Comparison of ENCODE assay signal across 17 cellular contexts in the genomic region with DNA sequence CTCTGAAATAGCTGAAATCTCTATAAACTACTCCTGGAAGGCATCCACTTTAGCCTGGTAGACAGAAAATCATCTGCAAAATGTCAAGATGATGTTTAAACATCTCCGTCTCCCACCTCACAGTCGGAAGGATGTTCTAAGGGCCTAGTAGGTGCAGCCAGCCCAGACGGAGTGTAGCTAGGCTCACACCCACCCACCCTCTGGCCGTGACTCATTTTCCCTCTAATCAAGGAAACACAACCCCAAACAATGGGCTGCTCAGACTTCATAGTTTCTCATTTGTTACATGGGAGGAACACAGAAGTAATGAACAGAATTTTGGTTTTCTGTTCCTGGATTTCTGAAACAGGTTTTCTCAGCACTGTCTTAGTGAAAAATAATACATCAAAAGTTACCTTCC.
A peak's percentile ranks its signal among the peaks of the same experiment; 100 is the strongest.
DNase-seq lines count a peak whose midpoint lies in the region; ATAC-seq, FAIRE-seq and TF ChIP-seq lines count a peak whose summit lies in the region.
"Had no signal": no experiment of that assay in that cellular context is flagged by ENCODE, and none has a peak within 500 bp of the region (broad histone marks: within the 10 kb centered on the region; RNA-seq: fewer than 3 reads in every experiment).

No MANE protein-coding gene starts in this region.

- intact Hi-C loops in breast epithelium (cut with DNase I; ENCODE audit: low total_unique reads), result no loop called here

- no peaks in the 10 kb centered on the region for H3K9me2 ChIP-seq in GM23248 (ENCODE audit: insufficient read depth)

- FAIRE-seq in astrocyte (lab: Jason Lieb, UNC), result no peak
- FAIRE-seq: A204.1, GM12878, HTR-8/SVneo had no signal

- in situ Hi-C loops in GM23248 (cut with MboI), result no loop called here

- no peaks in the 10 kb centered on the region for H3K79me2 ChIP-seq in GM23248 (ENCODE audit: insufficient read depth)
- no peaks in the 10 kb centered on the region for H3K79me2 ChIP-seq in astrocyte (ENCODE audit: insufficient read depth, low read length)

- H3K4me1 Mint-ChIP-seq in astrocyte (ENCODE audit: low read depth, unreplicated experiment), result no peaks in the 10 kb centered on the region
- H3K4me1 Mint-ChIP-seq: B cell had no signal

- H3K36me3 ChIP-seq in GM23248 (ENCODE audit: low read depth) (no peaks in the 10 kb centered on the region), astrocyte (ENCODE audit: insufficient read depth, low read length) (no peaks in the 10 kb centered on the region), subcutaneous abdominal adipose tissue (ENCODE audit: control insufficient read depth in 5 of 5, insufficient read depth in 5 of 5, low read length in 5 of 5) (no peaks in the 10 kb centered on the region), breast epithelium (no peaks in the 10 kb centered on the region)

- no peaks in the 10 kb centered on the region for H4K20me1 ChIP-seq in GM23248 (ENCODE audit: insufficient read depth)
- H4K20me1 ChIP-seq in astrocyte (ENCODE audit: insufficient read depth, low read length), result no peaks in the 10 kb centered on the region

- TF ChIP-seq POLR2A in breast epithelium (IDR thresholded peaks at IDR 0.05), result no peak

- H3K4me2 ChIP-seq in GM23248 (ENCODE audit: unreplicated experiment), result no peak overlapping the region
- no peak overlapping the region for H3K4me2 ChIP-seq in astrocyte (ENCODE audit: low read length)

- no peak overlapping the region for H3K4me3 Mint-ChIP-seq in astrocyte (ENCODE audit: unreplicated experiment)
- H3K4me3 Mint-ChIP-seq: B cell; CD4-positive, alpha-beta T cell; H9 had no signal

- no peaks in the 10 kb centered on the region for H3K36me3 Mint-ChIP-seq in astrocyte (ENCODE audit: low read depth, unreplicated experiment)

- no peak overlapping the region for H2AFZ ChIP-seq in GM23248
- no peak overlapping the region for H2AFZ ChIP-seq in astrocyte (ENCODE audit: low read depth, low read length)

- peaks cover 20% of the 10 kb centered on the region; the same call in 1 of the 2 replicates for H3K4me1 ChIP-seq in GM23248 (ENCODE audit: insufficient read depth)
- no peaks in the 10 kb centered on the region for H3K4me1 ChIP-seq in astrocyte (ENCODE audit: insufficient read depth, low read length)
- peaks cover 0 to 13% (median 10%) of the 10 kb centered on the region in 5 donors for H3K4me1 ChIP-seq in subcutaneous abdominal adipose tissue (ENCODE audit: control insufficient read depth in 5 of 5, insufficient read depth in 5 of 5, low read length in 5 of 5)
- H3K4me1 ChIP-seq in breast epithelium, result no peaks in the 10 kb centered on the region

- DNase-seq in GM23248, result peak; percentile 56
- DNase-seq in astrocyte (ENCODE audit: low read depth), result peak; percentile 44
- peak; percentile 42 for DNase-seq in fibroblast of the aortic adventitia (ENCODE audit: low read depth)
- no peak for DNase-seq in stimulated activated CD4-positive, alpha-beta T cell treated with anti-CD3 and anti-CD28 coated beads, Interleukin-4, amount 100 ng/mL, for 24 hours
- no peak for DNase-seq in breast epithelium (ENCODE audit: low spot score in 2 of 2)
- DNase-seq: C1 segment of cervical spinal cord; Calu3; CD4-positive, alpha-beta T cell; DMS 273 treated with DMSO at 0.1 percent for 48 hours; GOT3; H9 had no signal

- H3K27ac ChIP-seq in GM23248 (no peak overlapping the region), astrocyte (ENCODE audit: low read depth, low read length) (no peak overlapping the region), subcutaneous abdominal adipose tissue (ENCODE audit: low read depth, low read length) (peak overlapping the region; percentile 3), breast epithelium (peak overlapping the region in 1 of 2 donors; percentile 43)

- no peak for ATAC-seq in GM18502 (IDR thresholded peaks at IDR 0.05; ENCODE audit: poor library complexity, unreplicated experiment)
- ATAC-seq: GM12878 had no signal

- no peak overlapping the region for H3K27ac Mint-ChIP-seq in astrocyte (ENCODE audit: unreplicated experiment)
- H3K27ac Mint-ChIP-seq: B cell; CD4-positive, alpha-beta T cell; H9 had no signal

- H3K4me3 ChIP-seq in GM23248 (no peak overlapping the region), astrocyte (ENCODE audit: insufficient read depth, low read depth, low read length) (no peak overlapping the region), fibroblast of the aortic adventitia (ENCODE audit: low read depth, low read length) (no peak overlapping the region), subcutaneous abdominal adipose tissue (ENCODE audit: low read depth in 1 of 5, low read length in 5 of 5) (no peak overlapping the region), breast epithelium (no peak overlapping the region)
- H3K4me3 ChIP-seq: GM12878 had no signal

- H3K27me3 ChIP-seq in GM23248 (replicated peaks; ENCODE audit: insufficient read depth), result peaks cover 5% of the 10 kb centered on the region; the same call in 1 of the 2 replicates
- no peaks in the 10 kb centered on the region for H3K27me3 ChIP-seq in astrocyte (ENCODE audit: insufficient read depth, low read length)
- H3K27me3 ChIP-seq in subcutaneous abdominal adipose tissue (ENCODE audit: control insufficient read depth in 5 of 5, insufficient read depth in 4 of 5, low read length in 5 of 5), result peaks cover 0 to 11% (median 0%) of the 10 kb centered on the region in 5 donors
- peaks cover 0 to 6% of the 10 kb centered on the region in 2 donors for H3K27me3 ChIP-seq in breast epithelium

- TF ChIP-seq CTCF in astrocyte (IDR thresholded peaks at IDR 0.05; ENCODE audit: insufficient read depth, low read depth, low read length), result no peak
- TF ChIP-seq CTCF in fibroblast of the aortic adventitia (IDR thresholded peaks at IDR 0.05; ENCODE audit: insufficient read depth, low read length), result no peak
- TF ChIP-seq CTCF in breast epithelium (IDR thresholded peaks at IDR 0.05), result no peak

- peaks cover 10% of the 10 kb centered on the region for H3K27me3 Mint-ChIP-seq in astrocyte (ENCODE audit: low read depth, unreplicated experiment)

- peaks cover 4% of the 10 kb centered on the region for H3K9me3 Mint-ChIP-seq in astrocyte (ENCODE audit: unreplicated experiment)

- 25 to 33% methylated on average over 4 of the region's 4 CpGs for WGBS in GM23248 (ENCODE audit: low coverage in 1 of 2, low lambda C conversion rate in 2 of 2, missing lambda C conversion rate in 2 of 2), 2 experiments

- no peak overlapping the region for H3K9ac ChIP-seq in GM23248
- H3K9ac ChIP-seq in astrocyte (ENCODE audit: low read length), result no peak overlapping the region
- no peak overlapping the region for H3K9ac ChIP-seq in subcutaneous abdominal adipose tissue (ENCODE audit: low read length in 5 of 5)

- no peaks in the 10 kb centered on the region for H3K9me3 ChIP-seq in GM23248 (ENCODE audit: low read depth)
- no peaks in the 10 kb centered on the region for H3K9me3 ChIP-seq in astrocyte (ENCODE audit: insufficient read depth, low read depth, low read length)
- peaks cover 0 to 14% (median 7%) of the 10 kb centered on the region in 5 donors for H3K9me3 ChIP-seq in subcutaneous abdominal adipose tissue (ENCODE audit: control insufficient read depth in 5 of 5, low read length in 5 of 5)
- no peaks in the 10 kb centered on the region for H3K9me3 ChIP-seq in breast epithelium

- H3F3A ChIP-seq in GM23248 (ENCODE audit: insufficient read depth), result peaks cover 24% of the 10 kb centered on the region; the same call in 1 of the 2 replicates

Comparison
In these comparisons a context has a peak if more than half of its experiments do, and no peak if none do; other contexts are left out.
1. DNase-seq: peak in GM23248 (single experiment), astrocyte (single experiment) and fibroblast of the aortic adventitia (single experiment); none in stimulated activated CD4-positive, alpha-beta T cell treated with anti-CD3 and anti-CD28 coated beads, Interleukin-4, amount 100 ng/mL, for 24 hours (single experiment) and breast epithelium (0 of 2).